21 cellular contexts compared by ENCODE assay signal in the genomic region with DNA sequence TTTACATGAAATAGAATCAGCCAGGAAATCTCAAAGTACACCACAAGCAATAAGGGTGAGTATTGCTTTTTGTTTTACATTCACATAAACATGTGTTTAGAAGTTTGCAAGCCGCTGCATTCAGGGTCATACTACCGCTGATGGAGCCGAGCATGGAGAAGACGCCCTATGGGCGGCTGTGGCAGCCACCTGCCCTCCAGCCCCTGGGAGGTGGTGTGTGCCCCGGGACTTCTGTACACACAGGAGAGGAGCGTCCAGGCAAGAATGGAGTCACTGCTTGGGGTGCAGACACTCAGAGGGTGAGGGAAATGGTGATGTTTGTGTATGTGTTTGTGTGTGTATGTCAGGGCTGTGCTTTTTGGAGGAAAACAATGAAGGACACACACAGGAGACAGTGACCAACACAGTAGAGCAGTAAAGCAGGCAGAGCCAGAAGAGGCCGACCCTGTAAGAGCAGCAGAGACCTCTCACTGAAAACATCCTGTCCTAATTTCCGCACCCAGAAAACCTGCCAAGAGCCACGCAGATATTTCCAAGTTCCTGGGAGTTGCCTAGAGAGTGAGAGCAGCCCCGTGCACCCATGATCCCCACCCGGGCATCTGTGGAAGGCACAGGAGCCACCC.
DNase-seq lines count a peak whose midpoint lies in the region; ATAC-seq and TF ChIP-seq lines count a peak whose summit lies in the region.
"Had no signal": no experiment of that assay in that cellular context is flagged by ENCODE, and none has a peak within 500 bp of the region (broad histone marks: within the 10 kb centered on the region; RNA-seq: fewer than 3 reads in every experiment).

No MANE protein-coding gene starts in this region.

- H3K27ac Mint-ChIP-seq in stimulated activated naive CD8-positive, alpha-beta T cell treated with anti-CD3 and anti-CD28 coated beads, Interleukin-15, amount 100 ng/mL, for 72 hours = peak overlapping the region in 1 of 2 donors; percentile 44
- H3K27ac Mint-ChIP-seq: activated naive CD4-positive, alpha-beta T cell treated with anti-CD3 and anti-CD28 coated beads, Interleukin-2, amount 10 ng/mL, durations not matched to agents 7 days and 5 days; memory B cell had no signal

- peak overlapping the region; percentile 51 for H3K4me2 ChIP-seq in osteoblast (ENCODE audit: insufficient read depth, low read length)

- H3K4me3 ChIP-seq in AG09309 (ENCODE audit: control insufficient read depth, low read depth, low read length) (peak overlapping the region; percentile 19), SK-N-MC (peak overlapping the region; percentile 49; the same call in 1 of the 2 replicates), esophagus (ENCODE audit: low read depth in 1 of 2, low read length in 2 of 2) (no peak overlapping the region), osteoblast (ENCODE audit: insufficient read depth, low read length) (peak overlapping the region; percentile 38)

- H3K9me3 Mint-ChIP-seq in stimulated activated naive CD8-positive, alpha-beta T cell treated with anti-CD3 and anti-CD28 coated beads, Interleukin-15, amount 100 ng/mL, for 72 hours = no peaks in the 10 kb centered on the region
- H3K9me3 Mint-ChIP-seq: activated naive CD4-positive, alpha-beta T cell treated with anti-CD3 and anti-CD28 coated beads, Interleukin-2, amount 10 ng/mL, durations not matched to agents 7 days and 5 days; central memory CD8-positive, alpha-beta T cell; memory B cell; naive B cell had no signal

- H3K4me1 ChIP-seq in esophagus (ENCODE audit: control insufficient read depth in 2 of 2, insufficient read depth in 2 of 2, low read length in 1 of 2) (peaks cover 0 to 7% of the 10 kb centered on the region in 2 donors), osteoblast (ENCODE audit: insufficient read depth, low read length) (peaks cover 14% of the 10 kb centered on the region)

- 63 to 66% methylated on average over 12 of the region's 12 CpGs for WGBS in esophagus, 2 donors

- no peaks in the 10 kb centered on the region for H3K27me3 Mint-ChIP-seq in stimulated activated naive CD8-positive, alpha-beta T cell treated with anti-CD3 and anti-CD28 coated beads, Interleukin-15, amount 100 ng/mL, for 72 hours
- H3K27me3 Mint-ChIP-seq: naive B cell had no signal

- no peak overlapping the region for H3K9ac ChIP-seq in SK-N-MC (ENCODE audit: insufficient read length)

- no peaks in the 10 kb centered on the region for H3K79me2 ChIP-seq in osteoblast (ENCODE audit: insufficient read depth, low read length)

- no peak overlapping the region for H3K27ac ChIP-seq in SK-N-MC
- peak overlapping the region; percentile 68 to 90 for H3K27ac ChIP-seq in esophagus (ENCODE audit: low read depth in 2 of 2, low read length in 1 of 2)
- no peak overlapping the region for H3K27ac ChIP-seq in osteoblast (ENCODE audit: low read depth, low read length)

- H3K4me3 Mint-ChIP-seq in stimulated activated naive CD8-positive, alpha-beta T cell treated with anti-CD3 and anti-CD28 coated beads, Interleukin-15, amount 100 ng/mL, for 72 hours = no peak overlapping the region
- H3K4me3 Mint-ChIP-seq: activated naive CD4-positive, alpha-beta T cell treated with anti-CD3 and anti-CD28 coated beads, Interleukin-2, amount 10 ng/mL, durations not matched to agents 7 days and 5 days; central memory CD8-positive, alpha-beta T cell; memory B cell; naive B cell had no signal

- H3K27me3 ChIP-seq in esophagus (ENCODE audit: control insufficient read depth in 1 of 2, insufficient read depth in 2 of 2, low read length in 2 of 2) (no peaks in the 10 kb centered on the region), osteoblast (ENCODE audit: insufficient read depth, low read length) (peaks cover 14% of the 10 kb centered on the region)

- H4K20me1 ChIP-seq in osteoblast (ENCODE audit: insufficient read depth, low read length) = no peaks in the 10 kb centered on the region

- peaks cover 14% of the 10 kb centered on the region for H3K4me1 Mint-ChIP-seq in stimulated activated naive CD8-positive, alpha-beta T cell treated with anti-CD3 and anti-CD28 coated beads, Interleukin-15, amount 100 ng/mL, for 72 hours

- H3K9me3 ChIP-seq in SK-N-MC (ENCODE audit: low read depth, low read length) = no peaks in the 10 kb centered on the region
- H3K9me3 ChIP-seq in esophagus (ENCODE audit: control insufficient read depth in 2 of 2, insufficient read depth in 1 of 2, low read depth in 1 of 2, low read length in 1 of 2) = no peaks in the 10 kb centered on the region
- no peaks in the 10 kb centered on the region for H3K9me3 ChIP-seq in osteoblast (ENCODE audit: low read depth, low read length)

- H3K36me3 ChIP-seq in SK-N-MC (ENCODE audit: insufficient read depth, low read length) (no peaks in the 10 kb centered on the region), esophagus (ENCODE audit: control insufficient read depth in 2 of 2, insufficient read depth in 2 of 2, low read length in 1 of 2) (no peaks in the 10 kb centered on the region), osteoblast (ENCODE audit: insufficient read depth, low read length) (no peaks in the 10 kb centered on the region)

- no peak for ATAC-seq in HG02973 (IDR thresholded peaks at IDR 0.05; ENCODE audit: unreplicated experiment)
- no peak for ATAC-seq in stimulated activated naive CD8-positive, alpha-beta T cell treated with anti-CD3 and anti-CD28 coated beads, Interleukin-15, amount 100 ng/mL, for 72 hours

- TF ChIP-seq CTCF in AG09309 (IDR thresholded peaks at IDR 0.05; ENCODE audit: control insufficient read depth, insufficient read depth, low read depth, low read length, missing control alignments) = no peak
- no peak for TF ChIP-seq CTCF in osteoblast (IDR thresholded peaks at IDR 0.05; ENCODE audit: extremely low read depth, low read depth, low read length)

- H2AFZ ChIP-seq in osteoblast (ENCODE audit: low read length) = peak overlapping the region; percentile 65

- peak; percentile 2 for DNase-seq in AG09309 (ENCODE audit: low read depth)
- no peak for DNase-seq in SK-N-MC (ENCODE audit: low read depth, low spot score)
- no peak for DNase-seq in osteoblast (ENCODE audit: insufficient read length, low spot score, missing footprints)
- no peak for DNase-seq in DMS153 (lab: John Stamatoyannopoulos, UW)
- DNase-seq in activated CD4-positive, alpha-beta T cell treated with anti-CD3 and anti-CD28 coated beads, Interleukin-2, amount 50 U/mL, for 48 hours = no peak
- no peak for DNase-seq in stimulated activated naive CD8-positive, alpha-beta T cell treated with anti-CD3 and anti-CD28 coated beads, Interleukin-15, amount 100 ng/mL, for 72 hours
- DNase-seq: ACHN; activated naive CD4-positive, alpha-beta T cell treated with anti-CD3 and anti-CD28 coated beads, Interleukin-2, amount 10 ng/mL, durations not matched to agents 7 days and 5 days; GDM1; Kasumi-1; kidney; naive B cell; NCI-H1048; NCI-H187; NCI-H226; NCI-H748 treated with DMSO at 0.1 percent for 48 hours; SHP77 had no signal

Comparison
In these comparisons a context has a peak if more than half of its experiments do, and no peak if none do; other contexts are left out.
1. H3K4me3 ChIP-seq: peak in AG09309 (single experiment), SK-N-MC (single experiment) and osteoblast (single experiment); none in esophagus (0 of 2).
2. H3K27ac ChIP-seq: peak in esophagus (2 of 2); none in SK-N-MC (single experiment) and osteoblast (single experiment).